In the genomic region with DNA sequence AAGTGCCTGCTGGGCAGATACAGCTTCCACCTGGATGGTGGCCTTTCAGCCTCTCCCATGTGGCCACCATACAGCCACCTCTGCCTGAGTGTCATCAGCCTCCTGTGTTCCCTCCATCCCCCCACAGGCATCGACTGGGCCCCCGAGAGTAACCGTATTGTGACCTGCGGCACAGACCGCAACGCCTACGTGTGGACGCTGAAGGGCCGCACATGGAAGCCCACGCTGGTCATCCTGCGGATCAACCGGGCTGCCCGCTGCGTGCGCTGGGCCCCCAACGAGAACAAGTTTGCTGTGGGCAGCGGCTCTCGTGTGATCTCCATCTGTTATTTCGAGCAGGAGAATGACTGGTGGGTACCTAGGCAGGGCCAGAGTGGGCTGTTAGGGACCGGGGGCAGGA, we compare ENCODE assay signal across 18 cellular contexts. TPM values are rescaled to one million over a fixed set of nuclear protein-coding genes. Genes with fewer than 3 reads are reported as not detected.
A peak's percentile ranks its signal among the peaks of the same experiment; 100 is the strongest.
DNase-seq lines count a peak whose midpoint lies in the region; ATAC-seq lines count a peak whose summit lies in the region.
"Had no signal": no experiment of that assay in that cellular context is flagged by ENCODE, and none has a peak within 500 bp of the region (broad histone marks: within the 10 kb centered on the region; RNA-seq: fewer than 3 reads in every experiment).

No MANE protein-coding gene starts in this region.

- H3K27ac ChIP-seq in neuronal stem cell (replicated peaks; ENCODE audit: low read length) = no peak overlapping the region
- H3K27ac ChIP-seq: SJCRH30 had no signal

- H3K27ac Mint-ChIP-seq in T-helper 17 cell = peak overlapping the region; percentile 79
- H3K27ac Mint-ChIP-seq: IgD-negative memory B cell had no signal

- no peaks in the 10 kb centered on the region for H3K27me3 Mint-ChIP-seq in T-helper 17 cell
- H3K27me3 Mint-ChIP-seq: IgD-negative memory B cell had no signal

- H3K14ac ChIP-seq in neuronal stem cell (ENCODE audit: low read length) = no peak overlapping the region

- peak overlapping the region; percentile 91 for H3K23ac ChIP-seq in neuronal stem cell (ENCODE audit: low read depth, low read length, poor library complexity)

- H3K9me3 ChIP-seq in T-helper 17 cell (ENCODE audit: control insufficient read depth, low read length, poor library complexity, severe bottlenecking) = no peaks in the 10 kb centered on the region
- no peaks in the 10 kb centered on the region for H3K9me3 ChIP-seq in neuronal stem cell (replicated peaks in 1 of 2; ENCODE audit: control insufficient read depth in 2 of 2, insufficient read depth in 1 of 2, low read depth in 1 of 2, low read length in 2 of 2)
- H3K9me3 ChIP-seq: SJCRH30 had no signal

- H4K91ac ChIP-seq in neuronal stem cell (ENCODE audit: low read depth, low read length, poor library complexity) = no peak overlapping the region

- no CpG with 5 or more reads among the region's 20 CpGs for WGBS in neuronal stem cell (ENCODE audit: extremely low coverage in 2 of 2, insufficient read length in 2 of 2, insufficient replicate concordance in 1 of 2), 2 donors

- no peak overlapping the region for H2BK15ac ChIP-seq in neuronal stem cell (ENCODE audit: low read length)

- no peak overlapping the region for H2AK5ac ChIP-seq in neuronal stem cell (ENCODE audit: low read depth, low read length)

- no peak overlapping the region for H2BK12ac ChIP-seq in neuronal stem cell (ENCODE audit: low read length)

- H3K4ac ChIP-seq in neuronal stem cell (ENCODE audit: low read length) = no peak overlapping the region

- H3K18ac ChIP-seq in neuronal stem cell (ENCODE audit: low read length) = no peak overlapping the region

- intact Hi-C loops in Right ventricle myocardium inferior (cut with DNase I) = no loop called here
- intact Hi-C loops in Right ventricle myocardium superior (cut with DNase I) = no loop called here

- peaks cover 0 to 3% of the 10 kb centered on the region in 2 donors for H3K4me1 ChIP-seq in neuronal stem cell (ENCODE audit: control insufficient read depth in 2 of 2, insufficient read depth in 1 of 2, low read depth in 1 of 2, low read length in 2 of 2)
- H3K4me1 ChIP-seq: SJCRH30 had no signal

- no peak overlapping the region for H2BK120ac ChIP-seq in neuronal stem cell (ENCODE audit: low read depth, low read length)

- DNase-seq in Right ventricle myocardium inferior (ENCODE audit: missing footprints) (peak; percentile 58), Right ventricle myocardium superior (no peak), T-helper 17 cell (no peak), neuronal stem cell (ENCODE audit: low spot score) (no peak), COLO829 (ENCODE audit: low spot score) (no peak)
- DNase-seq: COR-L47, DMS79, Karpas-422, NCI-H1105 treated with DMSO at 0.1 percent for 48 hours, NCI-H2029 treated with DMSO at 0.1 percent for 48 hours, NCI-H2171, NCI-H345, NCI-H524 treated with DMSO at 0.1 percent for 48 hours, NCI-H82, SJCRH30 had no signal

- no peak overlapping the region for H3K4me2 ChIP-seq in neuronal stem cell (ENCODE audit: insufficient read depth, low read length, poor library complexity, severe bottlenecking)

- H2BK5ac ChIP-seq in neuronal stem cell (ENCODE audit: low read length) = no peak overlapping the region

- no peak for ATAC-seq in Right ventricle myocardium inferior
- no peak for ATAC-seq in Right ventricle myocardium superior (ENCODE audit: poor library complexity)
- no peak for ATAC-seq in T-helper 17 cell
- ATAC-seq: Panc1 had no signal

- no peak overlapping the region for H3K4me3 Mint-ChIP-seq in T-helper 17 cell
- H3K4me3 Mint-ChIP-seq: CD14-positive monocyte had no signal

- peaks cover 27 to 51% of the 10 kb centered on the region in 2 donors for H3K36me3 ChIP-seq in neuronal stem cell (replicated peaks in 1 of 2; ENCODE audit: control insufficient read depth in 2 of 2, insufficient read depth in 2 of 2, low read length in 2 of 2)

- H3K4me3 ChIP-seq in neuronal stem cell (ENCODE audit: low read length in 2 of 2) = no peak overlapping the region
- H3K4me3 ChIP-seq: SJCRH30 had no signal

- H4K8ac ChIP-seq in neuronal stem cell (ENCODE audit: low read depth, low read length) = no peak overlapping the region

- peaks cover 18% of the 10 kb centered on the region for H3K4me1 Mint-ChIP-seq in T-helper 17 cell

- peak overlapping the region; percentile 30 for H3K9ac ChIP-seq in neuronal stem cell (ENCODE audit: low read depth, low read length, poor library complexity)

- no peaks in the 10 kb centered on the region for H3K27me3 ChIP-seq in neuronal stem cell (ENCODE audit: control insufficient read depth in 3 of 3, insufficient read depth in 3 of 3, low read depth in 1 of 3, low read length in 3 of 3)
- H3K27me3 ChIP-seq: SJCRH30 had no signal

- peaks cover 8% of the 10 kb centered on the region for H3K79me1 ChIP-seq in neuronal stem cell (ENCODE audit: low read depth, low read length)

- H2AFZ ChIP-seq in neuronal stem cell (ENCODE audit: low read length) = no peak overlapping the region

- H3K36me3 Mint-ChIP-seq in T-helper 17 cell (ENCODE audit: low read depth) = no peaks in the 10 kb centered on the region

RNA-seq across cellular contexts. Expression of a gene that starts 13.4 kb away (rescaled TPM):
- total RNA-seq in Right ventricle myocardium inferior (51.1 TPM), Right ventricle myocardium superior (40.6 TPM), T-helper 17 cell (100 to 1,000 TPM; 185 to 220 TPM)
- 33.4 TPM for polyA plus RNA-seq in neuronal stem cell (2013, experiment 1 of 2)
- polyA plus RNA-seq in neuronal stem cell (2013, experiment 2 of 2) = 32.0 TPM

RNA-seq across cellular contexts. Expression of a gene that starts 20.5 kb away (rescaled TPM):
- total RNA-seq in Right ventricle myocardium inferior (107 TPM), Right ventricle myocardium superior (97.7 TPM), T-helper 17 cell (10 to 100 TPM; 38.5 to 42.7 TPM)
- polyA plus RNA-seq in neuronal stem cell (2013, experiment 1 of 2) = 126 TPM
- polyA plus RNA-seq in neuronal stem cell (2013, experiment 2 of 2) = 129 TPM

RNA-seq across cellular contexts. Expression of a gene that starts 20.9 kb away (rescaled TPM):
- total RNA-seq in Right ventricle myocardium inferior (38.1 TPM), Right ventricle myocardium superior (31.5 TPM), T-helper 17 cell (100 to 1,000 TPM; 170 to 175 TPM)
- polyA plus RNA-seq in neuronal stem cell (2013, experiment 1 of 2) = 118 TPM
- 113 TPM for polyA plus RNA-seq in neuronal stem cell (2013, experiment 2 of 2)

RNA-seq across cellular contexts. Expression of a gene that starts 50.7 kb away (rescaled TPM):
- total RNA-seq in Right ventricle myocardium inferior (3.6 TPM), Right ventricle myocardium superior (3.0 TPM), T-helper 17 cell (1 to 10 TPM; 3.6 to 3.8 TPM)
- polyA plus RNA-seq in neuronal stem cell (2013, experiment 1 of 2) = 4.5 TPM
- 4.8 TPM for polyA plus RNA-seq in neuronal stem cell (2013, experiment 2 of 2)

RNA-seq across cellular contexts. Expression of a gene that starts 50.8 kb away (rescaled TPM):
- total RNA-seq in Right ventricle myocardium inferior (18.9 TPM), Right ventricle myocardium superior (19.9 TPM), T-helper 17 cell (10 to 100 TPM; 35.0 to 42.9 TPM)
- polyA plus RNA-seq in neuronal stem cell (2013, experiment 1 of 2) = 67.4 TPM
- 65.7 TPM for polyA plus RNA-seq in neuronal stem cell (2013, experiment 2 of 2)
